ENCODE assay signal across 1 cellular context in genomic region chr2:20194097-20194989, GRCh38.
A peak's percentile ranks its signal among the peaks of the same experiment; 100 is the strongest.
TF ChIP-seq lines count a peak whose summit lies in the region.

No MANE protein-coding gene starts in this region.

TF ChIP-seq in HepG2, 621 proteins besides CTCF, POLR2A, EP300 and RAD21 (continued from another document and continues in another):
- TF ChIP-seq MTA1 (CRISPR knock-in tag; IDR thresholded peaks at IDR 0.05; ENCODE audit: borderline replicate concordance): peak; percentile 30; the same call in 1 of the 2 replicates
- TF ChIP-seq ZMYM4 (CRISPR knock-in tag; IDR thresholded peaks at IDR 0.05): 0 out of 2 replicates have a peak, but pooled peaks have one; percentile 10
- TF ChIP-seq ZNF784 (CRISPR knock-in tag; IDR thresholded peaks at IDR 0.05; ENCODE audit: borderline replicate concordance): no peak
- TF ChIP-seq ZNF557 (CRISPR knock-in tag; IDR thresholded peaks at IDR 0.05): no peak
- TF ChIP-seq FOXO4 (CRISPR knock-in tag; conservative IDR thresholded peaks at IDR 0.05): 0 out of 2 replicates have a peak, but pooled peaks have one; percentile 65
- TF ChIP-seq ZNF782 (CRISPR knock-in tag; IDR thresholded peaks at IDR 0.05; ENCODE audit: borderline replicate concordance): 0 out of 2 replicates have a peak, but pooled peaks have one; percentile 14
- no peak for TF ChIP-seq FOXA1 (IDR thresholded peaks at IDR 0.05)
- no peak for TF ChIP-seq FOXA1 (CRISPR knock-in tag; IDR thresholded peaks at IDR 0.05)
- TF ChIP-seq, protein P1, sequence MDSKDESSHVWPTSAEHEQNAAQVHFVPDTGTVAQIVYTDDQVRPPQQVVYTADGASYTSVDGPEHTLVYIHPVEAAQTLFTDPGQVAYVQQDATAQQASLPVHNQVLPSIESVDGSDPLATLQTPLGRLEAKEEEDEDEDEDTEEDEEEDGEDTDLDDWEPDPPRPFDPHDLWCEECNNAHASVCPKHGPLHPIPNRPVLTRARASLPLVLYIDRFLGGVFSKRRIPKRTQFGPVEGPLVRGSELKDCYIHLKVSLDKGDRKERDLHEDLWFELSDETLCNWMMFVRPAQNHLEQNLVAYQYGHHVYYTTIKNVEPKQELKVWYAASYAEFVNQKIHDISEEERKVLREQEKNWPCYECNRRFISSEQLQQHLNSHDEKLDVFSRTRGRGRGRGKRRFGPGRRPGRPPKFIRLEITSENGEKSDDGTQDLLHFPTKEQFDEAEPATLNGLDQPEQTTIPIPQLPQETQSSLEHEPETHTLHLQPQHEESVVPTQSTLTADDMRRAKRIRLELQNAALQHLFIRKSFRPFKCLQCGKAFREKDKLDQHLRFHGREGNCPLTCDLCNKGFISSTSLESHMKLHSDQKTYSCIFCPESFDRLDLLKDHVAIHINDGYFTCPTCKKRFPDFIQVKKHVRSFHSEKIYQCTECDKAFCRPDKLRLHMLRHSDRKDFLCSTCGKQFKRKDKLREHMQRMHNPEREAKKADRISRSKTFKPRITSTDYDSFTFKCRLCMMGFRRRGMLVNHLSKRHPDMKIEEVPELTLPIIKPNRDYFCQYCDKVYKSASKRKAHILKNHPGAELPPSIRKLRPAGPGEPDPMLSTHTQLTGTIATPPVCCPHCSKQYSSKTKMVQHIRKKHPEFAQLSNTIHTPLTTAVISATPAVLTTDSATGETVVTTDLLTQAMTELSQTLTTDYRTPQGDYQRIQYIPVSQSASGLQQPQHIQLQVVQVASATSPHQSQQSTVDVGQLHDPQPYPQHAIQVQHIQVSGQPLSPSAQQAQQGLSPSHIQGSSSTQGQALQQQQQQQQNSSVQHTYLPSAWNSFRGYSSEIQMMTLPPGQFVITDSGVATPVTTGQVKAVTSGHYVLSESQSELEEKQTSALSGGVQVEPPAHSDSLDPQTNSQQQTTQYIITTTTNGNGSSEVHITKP (CRISPR knock-in tag; IDR thresholded peaks at IDR 0.05; ENCODE audit: low read depth): no peak
- peak; percentile 12; the same call in 1 of the 2 replicates for TF ChIP-seq ZFX (CRISPR knock-in tag; IDR thresholded peaks at IDR 0.05; ENCODE audit: low read depth)
- TF ChIP-seq SNRNP70 (IDR thresholded peaks at IDR 0.05; ENCODE audit: low read depth, low read length): no peak
- TF ChIP-seq ZNF343 (CRISPR knock-in tag; IDR thresholded peaks at IDR 0.05): 0 out of 2 replicates have a peak, but pooled peaks have one; percentile 29
- TF ChIP-seq ZBTB38 (CRISPR knock-in tag; IDR thresholded peaks at IDR 0.05): peak; percentile 91; the same call in 1 of the 2 replicates
- TF ChIP-seq, protein P2, sequence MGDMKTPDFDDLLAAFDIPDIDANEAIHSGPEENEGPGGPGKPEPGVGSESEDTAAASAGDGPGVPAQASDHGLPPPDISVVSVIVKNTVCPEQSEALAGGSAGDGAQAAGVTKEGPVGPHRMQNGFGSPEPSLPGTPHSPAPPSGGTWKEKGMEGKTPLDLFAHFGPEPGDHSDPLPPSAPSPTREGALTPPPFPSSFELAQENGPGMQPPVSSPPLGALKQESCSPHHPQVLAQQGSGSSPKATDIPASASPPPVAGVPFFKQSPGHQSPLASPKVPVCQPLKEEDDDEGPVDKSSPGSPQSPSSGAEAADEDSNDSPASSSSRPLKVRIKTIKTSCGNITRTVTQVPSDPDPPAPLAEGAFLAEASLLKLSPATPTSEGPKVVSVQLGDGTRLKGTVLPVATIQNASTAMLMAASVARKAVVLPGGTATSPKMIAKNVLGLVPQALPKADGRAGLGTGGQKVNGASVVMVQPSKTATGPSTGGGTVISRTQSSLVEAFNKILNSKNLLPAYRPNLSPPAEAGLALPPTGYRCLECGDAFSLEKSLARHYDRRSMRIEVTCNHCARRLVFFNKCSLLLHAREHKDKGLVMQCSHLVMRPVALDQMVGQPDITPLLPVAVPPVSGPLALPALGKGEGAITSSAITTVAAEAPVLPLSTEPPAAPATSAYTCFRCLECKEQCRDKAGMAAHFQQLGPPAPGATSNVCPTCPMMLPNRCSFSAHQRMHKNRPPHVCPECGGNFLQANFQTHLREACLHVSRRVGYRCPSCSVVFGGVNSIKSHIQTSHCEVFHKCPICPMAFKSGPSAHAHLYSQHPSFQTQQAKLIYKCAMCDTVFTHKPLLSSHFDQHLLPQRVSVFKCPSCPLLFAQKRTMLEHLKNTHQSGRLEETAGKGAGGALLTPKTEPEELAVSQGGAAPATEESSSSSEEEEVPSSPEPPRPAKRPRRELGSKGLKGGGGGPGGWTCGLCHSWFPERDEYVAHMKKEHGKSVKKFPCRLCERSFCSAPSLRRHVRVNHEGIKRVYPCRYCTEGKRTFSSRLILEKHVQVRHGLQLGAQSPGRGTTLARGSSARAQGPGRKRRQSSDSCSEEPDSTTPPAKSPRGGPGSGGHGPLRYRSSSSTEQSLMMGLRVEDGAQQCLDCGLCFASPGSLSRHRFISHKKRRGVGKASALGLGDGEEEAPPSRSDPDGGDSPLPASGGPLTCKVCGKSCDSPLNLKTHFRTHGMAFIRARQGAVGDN (CRISPR knock-in tag; IDR thresholded peaks at IDR 0.05): peak; percentile 33; the same call in 1 of the 2 replicates
- TF ChIP-seq ZNF121 (CRISPR knock-in tag; IDR thresholded peaks at IDR 0.05): no peak
- TF ChIP-seq CEBPG (CRISPR knock-in tag; IDR thresholded peaks at IDR 0.05): 0 out of 2 replicates have a peak, but pooled peaks have one; percentile 3
- TF ChIP-seq AGO2 (optimal IDR thresholded peaks at IDR 0.05; ENCODE audit: low read depth, low read length): no peak
- TF ChIP-seq ZNF460 (CRISPR knock-in tag; IDR thresholded peaks at IDR 0.05; ENCODE audit: borderline replicate concordance): no peak
- no peak for TF ChIP-seq SIN3A (IDR thresholded peaks at IDR 0.05; ENCODE audit: borderline replicate concordance, low read depth, low read length)
- TF ChIP-seq, protein P3, sequence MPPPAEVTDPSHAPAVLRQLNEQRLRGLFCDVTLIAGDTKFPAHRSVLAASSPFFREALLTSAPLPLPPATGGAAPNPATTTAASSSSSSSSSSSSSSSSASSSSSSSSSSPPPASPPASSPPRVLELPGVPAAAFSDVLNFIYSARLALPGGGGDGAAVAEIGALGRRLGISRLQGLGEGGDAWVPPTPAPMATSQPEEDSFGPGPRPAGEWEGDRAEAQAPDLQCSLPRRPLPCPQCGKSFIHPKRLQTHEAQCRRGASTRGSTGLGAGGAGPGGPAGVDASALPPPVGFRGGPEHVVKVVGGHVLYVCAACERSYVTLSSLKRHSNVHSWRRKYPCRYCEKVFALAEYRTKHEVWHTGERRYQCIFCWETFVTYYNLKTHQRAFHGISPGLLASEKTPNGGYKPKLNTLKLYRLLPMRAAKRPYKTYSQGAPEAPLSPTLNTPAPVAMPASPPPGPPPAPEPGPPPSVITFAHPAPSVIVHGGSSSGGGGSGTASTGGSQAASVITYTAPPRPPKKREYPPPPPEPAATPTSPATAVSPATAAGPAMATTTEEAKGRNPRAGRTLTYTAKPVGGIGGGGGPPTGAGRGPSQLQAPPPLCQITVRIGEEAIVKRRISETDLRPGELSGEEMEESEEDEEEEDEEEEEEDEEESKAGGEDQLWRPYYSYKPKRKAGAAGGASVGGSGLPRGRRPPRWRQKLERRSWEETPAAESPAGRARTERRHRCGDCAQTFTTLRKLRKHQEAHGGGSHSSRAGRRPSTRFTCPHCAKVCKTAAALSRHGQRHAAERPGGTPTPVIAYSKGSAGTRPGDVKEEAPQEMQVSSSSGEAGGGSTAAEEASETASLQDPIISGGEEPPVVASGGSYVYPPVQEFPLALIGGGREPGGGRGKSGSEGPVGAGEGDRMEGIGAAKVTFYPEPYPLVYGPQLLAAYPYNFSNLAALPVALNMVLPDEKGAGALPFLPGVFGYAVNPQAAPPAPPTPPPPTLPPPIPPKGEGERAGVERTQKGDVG (CRISPR knock-in tag; IDR thresholded peaks at IDR 0.05; ENCODE audit: borderline replicate concordance): 0 out of 2 replicates have a peak, but pooled peaks have one; percentile 41
- no peak for TF ChIP-seq PLRG1 (conservative IDR thresholded peaks at IDR 0.05)
- 0 out of 2 replicates have a peak, but pooled peaks have one; percentile 30 for TF ChIP-seq MYC (CRISPR knock-in tag; IDR thresholded peaks at IDR 0.05; ENCODE audit: borderline replicate concordance)
- TF ChIP-seq CENPT (CRISPR knock-in tag; IDR thresholded peaks at IDR 0.05; ENCODE audit: low read depth): no peak
- TF ChIP-seq, protein P4, sequence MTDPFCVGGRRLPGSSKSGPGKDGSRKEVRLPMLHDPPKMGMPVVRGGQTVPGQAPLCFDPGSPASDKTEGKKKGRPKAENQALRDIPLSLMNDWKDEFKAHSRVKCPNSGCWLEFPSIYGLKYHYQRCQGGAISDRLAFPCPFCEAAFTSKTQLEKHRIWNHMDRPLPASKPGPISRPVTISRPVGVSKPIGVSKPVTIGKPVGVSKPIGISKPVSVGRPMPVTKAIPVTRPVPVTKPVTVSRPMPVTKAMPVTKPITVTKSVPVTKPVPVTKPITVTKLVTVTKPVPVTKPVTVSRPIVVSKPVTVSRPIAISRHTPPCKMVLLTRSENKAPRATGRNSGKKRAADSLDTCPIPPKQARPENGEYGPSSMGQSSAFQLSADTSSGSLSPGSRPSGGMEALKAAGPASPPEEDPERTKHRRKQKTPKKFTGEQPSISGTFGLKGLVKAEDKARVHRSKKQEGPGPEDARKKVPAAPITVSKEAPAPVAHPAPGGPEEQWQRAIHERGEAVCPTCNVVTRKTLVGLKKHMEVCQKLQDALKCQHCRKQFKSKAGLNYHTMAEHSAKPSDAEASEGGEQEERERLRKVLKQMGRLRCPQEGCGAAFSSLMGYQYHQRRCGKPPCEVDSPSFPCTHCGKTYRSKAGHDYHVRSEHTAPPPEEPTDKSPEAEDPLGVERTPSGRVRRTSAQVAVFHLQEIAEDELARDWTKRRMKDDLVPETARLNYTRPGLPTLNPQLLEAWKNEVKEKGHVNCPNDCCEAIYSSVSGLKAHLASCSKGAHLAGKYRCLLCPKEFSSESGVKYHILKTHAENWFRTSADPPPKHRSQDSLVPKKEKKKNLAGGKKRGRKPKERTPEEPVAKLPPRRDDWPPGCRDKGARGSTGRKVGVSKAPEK (CRISPR knock-in tag; IDR thresholded peaks at IDR 0.05; ENCODE audit: borderline replicate concordance): no peak
- no peak for TF ChIP-seq IKZF4 (CRISPR knock-in tag; IDR thresholded peaks at IDR 0.05; ENCODE audit: borderline replicate concordance, low read depth, not compliant biosample characterization)
- TF ChIP-seq MYPOP (CRISPR knock-in tag; IDR thresholded peaks at IDR 0.05): 0 out of 2 replicates have a peak, but pooled peaks have one; percentile 8
- TF ChIP-seq PAX8 (CRISPR knock-in tag; IDR thresholded peaks at IDR 0.05; ENCODE audit: borderline replicate concordance): no peak
- TF ChIP-seq, protein P5, sequence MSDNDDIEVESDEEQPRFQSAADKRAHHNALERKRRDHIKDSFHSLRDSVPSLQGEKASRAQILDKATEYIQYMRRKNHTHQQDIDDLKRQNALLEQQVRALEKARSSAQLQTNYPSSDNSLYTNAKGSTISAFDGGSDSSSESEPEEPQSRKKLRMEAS (IDR thresholded peaks at IDR 0.05): peak; percentile 47
- TF ChIP-seq ZNF17 (CRISPR knock-in tag; IDR thresholded peaks at IDR 0.05): no peak
- TF ChIP-seq ADNP (CRISPR knock-in tag; IDR thresholded peaks at IDR 0.05): no peak
- TF ChIP-seq ZNF501 (CRISPR knock-in tag; IDR thresholded peaks at IDR 0.05): no peak
- TF ChIP-seq ZNF768 (CRISPR knock-in tag; IDR thresholded peaks at IDR 0.05): peak; percentile 44; the same call in 1 of the 2 replicates
- TF ChIP-seq, protein P6, sequence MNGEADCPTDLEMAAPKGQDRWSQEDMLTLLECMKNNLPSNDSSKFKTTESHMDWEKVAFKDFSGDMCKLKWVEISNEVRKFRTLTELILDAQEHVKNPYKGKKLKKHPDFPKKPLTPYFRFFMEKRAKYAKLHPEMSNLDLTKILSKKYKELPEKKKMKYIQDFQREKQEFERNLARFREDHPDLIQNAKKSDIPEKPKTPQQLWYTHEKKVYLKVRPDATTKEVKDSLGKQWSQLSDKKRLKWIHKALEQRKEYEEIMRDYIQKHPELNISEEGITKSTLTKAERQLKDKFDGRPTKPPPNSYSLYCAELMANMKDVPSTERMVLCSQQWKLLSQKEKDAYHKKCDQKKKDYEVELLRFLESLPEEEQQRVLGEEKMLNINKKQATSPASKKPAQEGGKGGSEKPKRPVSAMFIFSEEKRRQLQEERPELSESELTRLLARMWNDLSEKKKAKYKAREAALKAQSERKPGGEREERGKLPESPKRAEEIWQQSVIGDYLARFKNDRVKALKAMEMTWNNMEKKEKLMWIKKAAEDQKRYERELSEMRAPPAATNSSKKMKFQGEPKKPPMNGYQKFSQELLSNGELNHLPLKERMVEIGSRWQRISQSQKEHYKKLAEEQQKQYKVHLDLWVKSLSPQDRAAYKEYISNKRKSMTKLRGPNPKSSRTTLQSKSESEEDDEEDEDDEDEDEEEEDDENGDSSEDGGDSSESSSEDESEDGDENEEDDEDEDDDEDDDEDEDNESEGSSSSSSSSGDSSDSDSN (CRISPR knock-in tag; IDR thresholded peaks at IDR 0.05): 0 out of 2 replicates have a peak, but pooled peaks have one; percentile 20
